Comparison of ENCODE assay signal across 12 cellular contexts in genomic region chr17:68302066-68302564, GRCh38. TPM values are rescaled to one million over a fixed set of nuclear protein-coding genes. Genes with fewer than 3 reads are reported as not detected.
DNase-seq lines count a peak whose midpoint lies in the region; ATAC-seq and TF ChIP-seq lines count a peak whose summit lies in the region.
"Had no signal": no experiment of that assay in that cellular context is flagged by ENCODE, and none has a peak within 500 bp of the region (broad histone marks: within the 10 kb centered on the region; RNA-seq: fewer than 3 reads in every experiment).

No MANE protein-coding gene starts in this region.

- no peaks in the 10 kb centered on the region for H3K9me3 ChIP-seq in osteoblast (ENCODE audit: low read depth, low read length)
- H3K9me3 ChIP-seq in colonic mucosa = no peaks in the 10 kb centered on the region
- no peaks in the 10 kb centered on the region for H3K9me3 ChIP-seq in left lung

- H3K4me1 Mint-ChIP-seq in GM23338 = peaks cover 20% of the 10 kb centered on the region

- TF ChIP-seq CTCF in GM23338 (conservative IDR thresholded peaks at IDR 0.05; ENCODE audit: low read depth in 2 of 2) = no peak
- no peak for TF ChIP-seq CTCF in osteoblast (IDR thresholded peaks at IDR 0.05; ENCODE audit: extremely low read depth, low read depth, low read length)
- no peak for TF ChIP-seq CTCF in colonic mucosa (IDR thresholded peaks at IDR 0.05)
- TF ChIP-seq CTCF in left lung (IDR thresholded peaks at IDR 0.05) = no peak

- H3K9me3 Mint-ChIP-seq in GM23338 = no peaks in the 10 kb centered on the region

- no peak overlapping the region for H3K27ac ChIP-seq in GM23338 (ENCODE audit: low read depth)
- H3K27ac ChIP-seq in osteoblast (ENCODE audit: low read depth, low read length) = no peak overlapping the region
- H3K27ac ChIP-seq in colonic mucosa = no peak overlapping the region
- H3K27ac ChIP-seq in left lung = no peak overlapping the region

- peaks cover 9% of the 10 kb centered on the region for H3K27me3 Mint-ChIP-seq in GM23338 (ENCODE audit: insufficient read depth, low read depth, poor library complexity)

- H3K9ac ChIP-seq in colonic mucosa (ENCODE audit: low read depth in 2 of 2, low read length in 2 of 2) = no peak overlapping the region

- intact Hi-C loops in colonic mucosa (cut with DNase I) = no loop called here
- intact Hi-C loops in left lung (cut with DNase I) = no loop called here

- H3K27ac Mint-ChIP-seq in GM23338 = no peak overlapping the region

- no peaks in the 10 kb centered on the region for H3K27me3 ChIP-seq in GM23338 (ENCODE audit: insufficient read depth)
- H3K27me3 ChIP-seq in osteoblast (ENCODE audit: insufficient read depth, low read length) = no peaks in the 10 kb centered on the region
- H3K27me3 ChIP-seq in colonic mucosa = no peaks in the 10 kb centered on the region
- H3K27me3 ChIP-seq in left lung = no peaks in the 10 kb centered on the region

- H3K36me3 ChIP-seq in GM23338 (ENCODE audit: insufficient read depth) (no peaks in the 10 kb centered on the region), osteoblast (ENCODE audit: insufficient read depth, low read length) (no peaks in the 10 kb centered on the region), colonic mucosa (no peaks in the 10 kb centered on the region), left lung (no peaks in the 10 kb centered on the region)

- no peak overlapping the region; the same call in 2 of the 3 replicates for H3K4me3 Mint-ChIP-seq in GM23338

- H3K4me3 ChIP-seq in GM23338 (no peak overlapping the region), osteoblast (ENCODE audit: insufficient read depth, low read length) (no peak overlapping the region), colonic mucosa (no peak overlapping the region), left lung (no peak overlapping the region)
- H3K4me3 ChIP-seq: skin epidermis had no signal

- H3K4me2 ChIP-seq in GM23338 (no peak overlapping the region), osteoblast (ENCODE audit: insufficient read depth, low read length) (no peak overlapping the region)

- ATAC-seq in GM23338 = peak; percentile 24; the same call in 2 of the 3 replicates
- ATAC-seq in left lung = no peak

- no peaks in the 10 kb centered on the region for H4K20me1 ChIP-seq in GM23338 (replicated peaks; ENCODE audit: insufficient read depth)
- no peaks in the 10 kb centered on the region for H4K20me1 ChIP-seq in osteoblast (ENCODE audit: insufficient read depth, low read length)

- peaks cover 2% of the 10 kb centered on the region for H3K4me1 ChIP-seq in GM23338 (ENCODE audit: insufficient read depth)
- peaks cover 2% of the 10 kb centered on the region for H3K4me1 ChIP-seq in osteoblast (ENCODE audit: insufficient read depth, low read length)
- no peaks in the 10 kb centered on the region for H3K4me1 ChIP-seq in colonic mucosa
- H3K4me1 ChIP-seq in left lung = peaks cover 0 to 10% of the 10 kb centered on the region in 2 donors

- DNase-seq in GM23338 (ENCODE audit: low spot score) (no peak), NCI-H2196 treated with DMSO at 0.1 percent for 48 hours (lab: John Stamatoyannopoulos, UW; ENCODE audit: unreplicated experiment) (peak; percentile 25), cerebellum (ENCODE audit: low spot score) (peak; percentile 30), osteoblast (ENCODE audit: insufficient read length, low spot score, missing footprints) (peak; percentile 76), colonic mucosa (no peak), left lung (no peak), NOMO-1 treated with DMSO at 0.1 percent for 48 hours (lab: John Stamatoyannopoulos, UW; ENCODE audit: unreplicated experiment) (no peak)
- DNase-seq in activated CD4-positive, alpha-beta T cell treated with anti-CD3 and anti-CD28 coated beads for 4 hours = no peak
- DNase-seq: activated CD4-positive, alpha-beta T cell treated with anti-CD3 and anti-CD28 coated beads, Interleukin-2, amount 50 U/mL, for 48 hours; GDM1; kidney had no signal

- H3K36me3 Mint-ChIP-seq in GM23338 (ENCODE audit: low read depth) = peaks cover 3% of the 10 kb centered on the region

- 0 out of 2 replicates have a peak, but pooled peaks cover 3% of the 10 kb centered on the region for H3F3A ChIP-seq in GM23338 (replicated peaks; ENCODE audit: low read depth)

- H2AFZ ChIP-seq in GM23338 (no peak overlapping the region), osteoblast (ENCODE audit: low read length) (peak overlapping the region; percentile 19)

- no peaks in the 10 kb centered on the region for H3K9me2 ChIP-seq in GM23338 (ENCODE audit: insufficient read depth)

- H3K79me2 ChIP-seq in GM23338 (replicated peaks; ENCODE audit: insufficient read depth) (no peaks in the 10 kb centered on the region), osteoblast (ENCODE audit: insufficient read depth, low read length) (no peaks in the 10 kb centered on the region)

TF ChIP-seq in GM23338, 12 proteins besides CTCF, POLR2A, EP300 and RAD21:
- TF ChIP-seq ZNF331 (CRISPR knock-in tag; IDR thresholded peaks at IDR 0.05; ENCODE audit: low read depth) (no peak), EZH2phosphoT487 (IDR thresholded peaks at IDR 0.05; ENCODE audit: unreplicated experiment) (no peak), ETS1 (IDR thresholded peaks at IDR 0.05) (no peak), POLR2AphosphoS5 (IDR thresholded peaks at IDR 0.05; ENCODE audit: low read depth) (no peak), NANOG (IDR thresholded peaks at IDR 0.05; ENCODE audit: borderline replicate concordance) (no peak), ZNF114 (CRISPR knock-in tag; IDR thresholded peaks at IDR 0.05) (no peak), REST (IDR thresholded peaks at IDR 0.05; ENCODE audit: unreplicated experiment) (no peak)

RNA-seq across cellular contexts. Expression of gene ARSG, which starts 10.8 kb away (rescaled TPM):
- total RNA-seq in GM23338 (2014; rRNA removed; shearing (Covaris generic)) = 5.1 and 9.2 TPM in 2 replicates
- polyA plus RNA-seq in GM23338 (2016; fragmentation: Nextera tagmentation; extraction: Ambion mirVana) = 1.7 and 2.4 TPM in 2 replicates
- total RNA-seq in cerebellum (12.4 TPM), osteoblast (7.6 and 7.7 TPM in 2 replicates), colonic mucosa (under 1 TPM; 0.24 to 0.79 TPM), left lung (1 to 10 TPM; 5.2 to 10.0 TPM)

RNA-seq across cellular contexts. Expression of gene SLC16A6, which starts 11.2 kb away (rescaled TPM):
- 0.35 TPM in 1 of 2 replicates, not detected in the other for total RNA-seq in GM23338 (2014; rRNA removed; shearing (Covaris generic))
- 0.16 TPM in 1 of 2 replicates, not detected in the other for polyA plus RNA-seq in GM23338 (2016; fragmentation: Nextera tagmentation; extraction: Ambion mirVana)
- total RNA-seq in cerebellum = 2.8 TPM
- total RNA-seq in osteoblast = 1.4 and 3.8 TPM in 2 replicates
- total RNA-seq in colonic mucosa = under 1 TPM; 0.15 to 0.19 TPM
- total RNA-seq in left lung = 10 to 100 TPM in 1 of 2 donors, 1 to 10 TPM in 1; 4.1 to 10.5 TPM

RNA-seq across cellular contexts. Expression of gene AMZ2, which starts 54.3 kb away (rescaled TPM):
- total RNA-seq in GM23338 (2014; rRNA removed; shearing (Covaris generic)) = 49.1 and 54.2 TPM in 2 replicates
- 71.5 and 83.8 TPM in 2 replicates for polyA plus RNA-seq in GM23338 (2016; fragmentation: Nextera tagmentation; extraction: Ambion mirVana)
- total RNA-seq in cerebellum = 43.8 TPM
- 80.3 and 84.0 TPM in 2 replicates for total RNA-seq in osteoblast
- 10 to 100 TPM; 31.5 to 44.1 TPM for total RNA-seq in colonic mucosa
- 10 to 100 TPM; 48.4 to 66.7 TPM for total RNA-seq in left lung

Comparison
In these comparisons a context has a peak if more than half of its experiments do, and no peak if none do; other contexts are left out.
1. DNase-seq: peak in NCI-H2196 treated with DMSO at 0.1 percent for 48 hours (single experiment), cerebellum (single experiment) and osteoblast (single experiment); none in GM23338 (single experiment), colonic mucosa (single experiment), left lung (0 of 2), activated CD4-positive, alpha-beta T cell treated with anti-CD3 and anti-CD28 coated beads for 4 hours (0 of 2) and NOMO-1 treated with DMSO at 0.1 percent for 48 hours (single experiment).